In the genomic region with DNA sequence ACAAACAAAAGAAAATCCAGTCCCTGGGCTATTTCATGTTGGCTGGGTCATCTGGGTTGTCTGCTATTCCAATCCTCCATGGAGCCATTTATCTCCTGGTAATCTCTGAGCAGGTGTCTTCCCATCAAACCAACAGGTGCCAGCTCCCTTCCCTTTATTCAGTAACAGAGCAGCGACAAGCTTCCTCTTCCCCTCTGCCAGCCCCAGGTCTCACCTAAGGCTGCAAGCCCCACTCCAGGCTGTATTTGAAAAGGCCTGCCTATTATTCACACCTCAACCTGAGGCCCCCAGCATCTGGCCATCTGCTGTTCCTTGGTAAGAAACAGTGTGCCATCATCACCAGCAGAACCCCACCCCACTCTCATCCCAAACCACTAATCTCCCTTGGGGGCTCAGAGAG, we compare ENCODE assay signal across 17 cellular contexts.
"Had no signal": no experiment of that assay in that cellular context is flagged by ENCODE, and none has a peak within 500 bp of the region (broad histone marks: within the 10 kb centered on the region; RNA-seq: fewer than 3 reads in every experiment).

No MANE protein-coding gene starts in this region.

- H3K9me3 ChIP-seq: adrenal gland, testis, upper lobe of right lung had no signal

- H3K27me3 ChIP-seq: adrenal gland, cardiac muscle cell, ovary, sigmoid colon, spleen, testis had no signal

- DNase-seq: activated CD4-positive, alpha-beta T cell treated with anti-CD3 and anti-CD28 coated beads, Interleukin-2, amount 50 U/mL, for 48 hours; activated effector memory CD4-positive, alpha-beta T cell treated with anti-CD3 and anti-CD28 coated beads, Interleukin-2, amount 50 U/mL, for 16 hours; activated T-cell treated with anti-CD3 and anti-CD28 coated beads, Interleukin-2, amount 50 U/mL, for 24 hours; dorsolateral prefrontal cortex; hippocampal formation; mammary epithelial cell; naive B cell; ovary; sigmoid colon; spleen; stomach; testis; upper lobe of right lung; WERI-Rb-1 had no signal

- H3K36me3 ChIP-seq: adrenal gland, cardiac muscle cell, ovary, sigmoid colon, spleen, stomach, upper lobe of right lung, WERI-Rb-1 had no signal

- FAIRE-seq: keratinocyte had no signal

- H3K4me1 ChIP-seq: adrenal gland, sigmoid colon, spleen, stomach, testis, upper lobe of right lung had no signal

- H3K4me3 ChIP-seq: adrenal gland, cardiac muscle cell, dorsolateral prefrontal cortex, ovary, sigmoid colon, spleen, stomach, testis, upper lobe of right lung had no signal

- H3K27ac ChIP-seq: adrenal gland, cardiac muscle cell, dorsolateral prefrontal cortex, ovary, sigmoid colon, spleen, stomach, testis, upper lobe of right lung, WERI-Rb-1 had no signal
